28 cellular contexts compared by ENCODE assay signal in the genomic region with DNA sequence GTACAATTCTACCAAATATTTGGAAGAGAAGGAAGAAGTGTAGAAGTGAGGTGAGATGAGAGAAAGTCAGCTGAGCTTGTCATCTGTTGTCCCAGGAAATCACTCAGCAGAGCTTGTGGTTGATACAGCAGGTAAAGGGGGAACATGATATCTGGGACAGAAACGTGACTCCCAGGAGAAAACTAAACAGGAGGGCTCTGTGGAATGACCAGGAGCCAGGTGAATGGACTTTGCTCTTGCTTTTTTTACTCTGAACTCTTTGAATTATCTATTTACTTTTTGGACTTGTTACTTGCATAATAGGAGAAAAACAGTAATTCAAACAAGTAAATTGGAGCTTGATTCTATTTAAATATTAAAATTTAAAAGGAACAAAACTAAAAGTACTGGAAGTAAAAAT.
"Had no signal": no experiment of that assay in that cellular context is flagged by ENCODE, and none has a peak within 500 bp of the region (broad histone marks: within the 10 kb centered on the region; RNA-seq: fewer than 3 reads in every experiment).

No MANE protein-coding gene starts in this region.

- H2AFZ ChIP-seq: parathyroid adenoma had no signal

- H3K4me3 Mint-ChIP-seq: dendritic cell treated with granulocyte-macrophage colony-stimulating factor and Interleukin-4, amounts not matched to agents 40 ng/mL and 50 ng/mL, for 4 days; mesothelial cell of epicardium; naive B cell; natural killer cell treated with Interleukin-12 subunit alpha and Interleukin-12 subunit beta and Interleukin-15 and Interleukin-18, amount 100 ng/mL, for 72 hours; neural crest cell; stimulated activated effector memory CD8-positive, alpha-beta T cell treated with anti-CD3 and anti-CD28 coated beads, Interleukin-12 subunit alpha, Interleukin-12 subunit beta, amount 100 ng/mL, for 72 hours had no signal

- H3K4me1 ChIP-seq: colonic mucosa, esophagus muscularis mucosa, foreskin keratinocyte, gastroesophageal sphincter, heart left ventricle, parathyroid adenoma, sigmoid colon, thyroid gland, vagina had no signal

- H3K27me3 Mint-ChIP-seq: dendritic cell treated with granulocyte-macrophage colony-stimulating factor and Interleukin-4, amounts not matched to agents 40 ng/mL and 50 ng/mL, for 4 days; natural killer cell treated with Interleukin-12 subunit alpha and Interleukin-12 subunit beta and Interleukin-15 and Interleukin-18, amount 100 ng/mL, for 72 hours; progenitor cell of endocrine pancreas had no signal

- ATAC-seq: foreskin keratinocyte; gastroesophageal sphincter; heart left ventricle; left colon; mucosa of descending colon; natural killer cell treated with Interleukin-12 subunit alpha and Interleukin-12 subunit beta and Interleukin-15 and Interleukin-18, amount 100 ng/mL, for 72 hours; stimulated activated effector memory CD8-positive, alpha-beta T cell treated with anti-CD3 and anti-CD28 coated beads, Interleukin-12 subunit alpha, Interleukin-12 subunit beta, amount 100 ng/mL, for 72 hours had no signal

- H3K27ac ChIP-seq: colonic mucosa, esophagus muscularis mucosa, foreskin keratinocyte, gastroesophageal sphincter, heart left ventricle, parathyroid adenoma, sigmoid colon, stomach, thyroid gland, vagina had no signal

- H3K4me1 Mint-ChIP-seq: mesothelial cell of epicardium; naive B cell; neural crest cell; stimulated activated effector memory CD8-positive, alpha-beta T cell treated with anti-CD3 and anti-CD28 coated beads, Interleukin-12 subunit alpha, Interleukin-12 subunit beta, amount 100 ng/mL, for 72 hours had no signal

- H3K9me3 ChIP-seq: colonic mucosa, mucosa of descending colon, stomach, thyroid gland, vagina had no signal

- H3K36me3 ChIP-seq: colonic mucosa, esophagus muscularis mucosa, gastroesophageal sphincter, heart left ventricle, sigmoid colon, stomach, thyroid gland, vagina had no signal

- H3K36me3 Mint-ChIP-seq: mesothelial cell of epicardium; naive B cell; stimulated activated effector memory CD8-positive, alpha-beta T cell treated with anti-CD3 and anti-CD28 coated beads, Interleukin-12 subunit alpha, Interleukin-12 subunit beta, amount 100 ng/mL, for 72 hours had no signal

- FAIRE-seq: endothelial cell of umbilical vein, islet of Langerhans had no signal

- DNase-seq: colonic mucosa; effector memory CD4-positive, alpha-beta T cell; foreskin keratinocyte; heart left ventricle; hippocampal formation; left colon; mesenchymal stem cell; mucosa of descending colon; naive B cell; sigmoid colon; stimulated activated CD4-positive, alpha-beta T cell treated with anti-CD3 and anti-CD28 coated beads, Interleukin-2, amount 100 ng/mL, for 24 hours; stimulated activated CD4-positive, alpha-beta T cell treated with anti-CD3 and anti-CD28 coated beads, Interleukin-4, amount 100 ng/mL, for 24 hours; stimulated activated naive CD4-positive, alpha-beta T cell treated with Interleukin-2 at 50 U/mL for 16 hours; stomach; thyroid gland; trophoblast cell had no signal

- H3K27me3 ChIP-seq: colonic mucosa, esophagus muscularis mucosa, foreskin keratinocyte, gastroesophageal sphincter, heart left ventricle, sigmoid colon, stomach, thyroid gland, vagina had no signal

- H3K9ac ChIP-seq: parathyroid adenoma had no signal

- H3K27ac Mint-ChIP-seq: dendritic cell treated with granulocyte-macrophage colony-stimulating factor and Interleukin-4, amounts not matched to agents 40 ng/mL and 50 ng/mL, for 4 days; mesothelial cell of epicardium; naive B cell; natural killer cell treated with Interleukin-12 subunit alpha and Interleukin-12 subunit beta and Interleukin-15 and Interleukin-18, amount 100 ng/mL, for 72 hours; progenitor cell of endocrine pancreas; stimulated activated effector memory CD8-positive, alpha-beta T cell treated with anti-CD3 and anti-CD28 coated beads, Interleukin-12 subunit alpha, Interleukin-12 subunit beta, amount 100 ng/mL, for 72 hours had no signal

- H3K79me2 ChIP-seq: parathyroid adenoma had no signal

- H3K4me3 ChIP-seq: colonic mucosa, esophagus muscularis mucosa, gastroesophageal sphincter, heart left ventricle, mucosa of descending colon, sigmoid colon, stomach, thyroid gland, vagina had no signal
